ENCODE assay signal across 2 cellular contexts in the genomic region with DNA sequence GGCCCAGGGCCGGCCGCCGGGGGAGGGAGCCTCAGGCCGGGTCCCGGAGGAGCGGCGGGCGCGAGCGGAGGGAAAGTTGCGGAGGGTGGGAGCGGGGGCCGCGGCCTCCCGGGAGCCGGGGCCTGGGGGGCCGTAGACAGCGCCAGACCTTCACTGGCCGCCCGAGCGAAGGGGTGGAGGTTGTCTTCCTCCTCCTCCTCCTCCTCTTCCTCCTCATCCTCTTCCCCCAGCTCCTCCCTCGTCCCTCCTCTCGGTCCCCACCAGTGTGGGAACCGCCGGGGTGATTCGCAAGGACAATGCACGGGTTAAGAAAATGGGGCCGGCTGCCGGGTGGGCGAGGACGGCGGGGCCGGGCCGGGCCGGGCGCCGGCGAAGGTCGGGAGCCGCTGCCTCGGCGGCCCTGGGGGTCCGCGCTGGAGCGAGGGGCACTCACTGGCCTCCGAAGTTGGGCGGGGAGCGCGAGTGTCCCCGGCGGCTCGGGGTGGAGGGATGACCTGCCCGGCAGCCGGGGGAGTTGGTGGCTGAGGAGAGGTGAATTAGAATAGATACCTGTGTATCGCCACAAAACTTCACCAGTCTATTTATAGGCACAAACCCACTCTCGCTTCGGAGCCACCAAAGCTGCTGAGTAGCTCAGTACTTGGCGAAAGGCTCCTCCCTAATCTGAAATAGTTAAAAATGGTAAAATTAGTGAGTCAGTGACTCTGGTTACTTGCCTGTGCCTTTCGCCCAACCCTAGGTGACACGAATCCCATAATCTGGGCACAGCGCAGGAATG.
TF ChIP-seq lines count a peak whose summit lies in the region.

No MANE protein-coding gene starts in this region.

TF ChIP-seq in SK-N-SH, 30 proteins besides CTCF, POLR2A, EP300 and RAD21 (continued from another document):
- TF ChIP-seq EZH2phosphoT487 (IDR thresholded peaks at IDR 0.05; ENCODE audit: borderline replicate concordance, low read depth) = no peak
- TF ChIP-seq GATA2 (CRISPR knock-in tag; IDR thresholded peaks at IDR 0.05) = no peak
- TF ChIP-seq CHD2 (IDR thresholded peaks at IDR 0.05; ENCODE audit: low read length, partially characterized antibody) = no peak
- no peak for TF ChIP-seq RXRA (IDR thresholded peaks at IDR 0.05; ENCODE audit: borderline replicate concordance, low read depth)
- no peak for TF ChIP-seq RFX5 (IDR thresholded peaks at IDR 0.05; ENCODE audit: low read length)
- no peak for TF ChIP-seq NRF1 (IDR thresholded peaks at IDR 0.05; ENCODE audit: low read depth, low read length)
- TF ChIP-seq, protein P1, sequence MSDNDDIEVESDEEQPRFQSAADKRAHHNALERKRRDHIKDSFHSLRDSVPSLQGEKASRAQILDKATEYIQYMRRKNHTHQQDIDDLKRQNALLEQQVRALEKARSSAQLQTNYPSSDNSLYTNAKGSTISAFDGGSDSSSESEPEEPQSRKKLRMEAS (IDR thresholded peaks at IDR 0.05; ENCODE audit: low read depth) = no peak
- TF ChIP-seq FOXJ3 (CRISPR knock-in tag; IDR thresholded peaks at IDR 0.05) = no peak
- TF ChIP-seq, protein P2, sequence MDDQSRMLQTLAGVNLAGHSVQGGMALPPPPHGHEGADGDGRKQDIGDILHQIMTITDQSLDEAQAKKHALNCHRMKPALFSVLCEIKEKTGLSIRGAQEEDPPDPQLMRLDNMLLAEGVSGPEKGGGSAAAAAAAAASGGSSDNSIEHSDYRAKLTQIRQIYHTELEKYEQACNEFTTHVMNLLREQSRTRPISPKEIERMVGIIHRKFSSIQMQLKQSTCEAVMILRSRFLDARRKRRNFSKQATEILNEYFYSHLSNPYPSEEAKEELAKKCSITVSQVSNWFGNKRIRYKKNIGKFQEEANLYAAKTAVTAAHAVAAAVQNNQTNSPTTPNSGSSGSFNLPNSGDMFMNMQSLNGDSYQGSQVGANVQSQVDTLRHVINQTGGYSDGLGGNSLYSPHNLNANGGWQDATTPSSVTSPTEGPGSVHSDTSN (IDR thresholded peaks at IDR 0.05) = no peak

TF ChIP-seq in PFSK-1, 5 proteins besides CTCF, POLR2A, EP300 and RAD21 (continued from another document):
- TF ChIP-seq TAF1 (IDR thresholded peaks at IDR 0.05; ENCODE audit: borderline replicate concordance, insufficient read depth, low read length) (no peak), SIN3A (IDR thresholded peaks at IDR 0.05; ENCODE audit: borderline replicate concordance, insufficient read depth, low read length) (no peak; the same call in 1 of the 2 replicates), FOXP2 (optimal IDR thresholded peaks at IDR 0.05; ENCODE audit: borderline replicate concordance, extremely low read depth, extremely low read length, insufficient read depth) (no peak), POLR2AphosphoS5 (IDR thresholded peaks at IDR 0.05; ENCODE audit: low read depth, low read length) (0 out of 2 replicates have a peak, but pooled peaks have one; percentile 30)
TF ChIP-seq in PFSK-1: peak in this region for 1.
